9 cellular contexts compared by ENCODE assay signal in the genomic region with DNA sequence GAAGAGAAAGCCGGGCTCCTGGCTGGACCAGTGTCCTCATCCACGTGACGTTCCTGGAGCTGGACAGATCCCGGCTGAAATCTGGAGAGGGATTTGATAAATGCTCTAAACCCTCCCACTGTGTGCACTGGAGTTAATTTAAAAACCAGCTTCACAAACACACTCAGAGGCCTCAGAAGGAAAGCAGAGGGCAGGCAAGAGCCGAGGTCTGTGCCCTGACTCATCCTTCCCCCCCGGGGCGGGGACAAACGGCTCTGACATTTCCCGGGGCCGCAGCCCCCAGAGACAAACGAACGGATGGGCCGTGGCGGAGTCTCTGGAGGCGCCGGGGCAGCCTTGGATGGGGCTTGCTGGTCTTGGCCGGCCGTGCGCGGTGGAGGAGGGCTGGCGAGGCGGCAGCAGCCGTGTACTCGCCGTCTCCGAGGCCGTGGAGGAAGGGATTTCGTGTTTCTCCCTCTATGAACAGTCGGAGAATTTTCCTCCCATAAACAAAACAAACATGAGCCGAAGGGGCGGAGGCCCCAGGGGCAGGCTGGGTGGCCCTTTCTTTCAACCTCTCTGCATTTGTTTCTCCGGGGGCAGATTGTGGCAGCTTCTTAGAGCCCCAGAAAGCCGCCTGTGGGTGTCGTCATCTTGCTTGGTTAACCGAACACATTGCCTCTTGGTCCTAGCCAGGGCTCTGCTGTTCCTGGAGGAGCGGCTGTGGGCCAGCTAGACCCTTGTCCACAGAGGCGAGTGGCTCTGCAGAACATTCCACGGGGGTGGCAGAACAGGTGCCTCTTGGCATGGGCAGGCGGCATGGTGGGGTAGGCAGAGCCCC.
DNase-seq lines count a peak whose midpoint lies in the region; ATAC-seq, FAIRE-seq and TF ChIP-seq lines count a peak whose summit lies in the region.
"Had no signal": no experiment of that assay in that cellular context is flagged by ENCODE, and none has a peak within 500 bp of the region (broad histone marks: within the 10 kb centered on the region; RNA-seq: fewer than 3 reads in every experiment).

No MANE protein-coding gene starts in this region.

- peaks cover 19% of the 10 kb centered on the region for H3K4me1 ChIP-seq in ES-I3 (ENCODE audit: insufficient read depth, low read length)
- H3K4me1 ChIP-seq in SK-N-SH (ENCODE audit: control insufficient read depth in 1 of 2, insufficient read depth in 2 of 2, low read depth in 1 of 2, low read length in 1 of 2), result no peaks in the 10 kb centered on the region
- no peaks in the 10 kb centered on the region for H3K4me1 ChIP-seq in GM12878 (ENCODE audit: control insufficient read depth, insufficient read depth, low read length)

- H3K79me2 ChIP-seq in SK-N-SH (ENCODE audit: insufficient read depth) (no peaks in the 10 kb centered on the region), GM12878 (ENCODE audit: control insufficient read depth, insufficient read depth, low read length) (no peaks in the 10 kb centered on the region)

- ATAC-seq in GM12878 (peak; percentile 42), GM19452 (IDR thresholded peaks at IDR 0.05; ENCODE audit: unreplicated experiment) (no peak), HG03108 (IDR thresholded peaks at IDR 0.05; ENCODE audit: unreplicated experiment) (no peak), GM21360 (IDR thresholded peaks at IDR 0.05; ENCODE audit: unreplicated experiment) (no peak)

- H3K27ac Mint-ChIP-seq in immature natural killer cell, result no peak overlapping the region
- H3K27ac Mint-ChIP-seq: IgD-negative memory B cell had no signal

- BruUV-seq in GM12878 (replicated peaks; lab: Mats Ljungman, UMichigan), result no TSS peak

- peaks cover 2 to 18% (median 2%) of the 10 kb centered on the region in 3 donors for H3K27me3 Mint-ChIP-seq in immature natural killer cell (ENCODE audit: low read depth in 3 of 3)

- CTCF ChIA-PET in SK-N-SH (lab: Yijun Ruan, JAX) (interaction anchor here (0.7 to 1.4 kb wide), 2 partner anchors 11 to 406 kb away, joined by 3 read pairs; no protein-coding TSS in a partner anchor), GM12878 (lab: Yijun Ruan, JAX) (interaction anchor here (0.8 to 2.7 kb wide), 5 partner anchors 113 to 405 kb away, joined by 3 to 29 read pairs (median 5); no protein-coding TSS in a partner anchor)

- peak; percentile 31 for DNase-seq in SK-N-SH
- DNase-seq in GM12878 (ENCODE audit: low read depth, low spot score), result no peak
- DNase-seq in immature natural killer cell, result peak in 2 of 3 donors; percentile 23 to 24
- DNase-seq in stimulated activated CD4-positive, alpha-beta T cell treated with anti-CD3 and anti-CD28 coated beads, Interleukin-12 subunit alpha, Interleukin-12 subunit beta, amount 100 ng/mL, for 24 hours (ENCODE audit: low read depth in 2 of 2), result peak; percentile 5 to 36

- TF ChIP-seq EP300 in SK-N-SH (IDR thresholded peaks at IDR 0.05; ENCODE audit: borderline replicate concordance in 1 of 2, low read depth in 1 of 2, low read length in 1 of 2), result no peak
- no peak for TF ChIP-seq EP300 in GM12878 (IDR thresholded peaks at IDR 0.05; ENCODE audit: borderline replicate concordance in 1 of 2, control insufficient read depth in 1 of 2, low read depth in 2 of 2, low read length in 2 of 2)

- peaks cover 0 to 8% of the 10 kb centered on the region in 2 donors for H3K4me1 Mint-ChIP-seq in immature natural killer cell

- H3K36me3 ChIP-seq in ES-I3 (ENCODE audit: insufficient read depth, low read length) (no peaks in the 10 kb centered on the region), SK-N-SH (replicated peaks in 1 of 2; ENCODE audit: control insufficient read depth in 1 of 2, insufficient read depth in 2 of 2, low read length in 1 of 2) (no peaks in the 10 kb centered on the region), GM12878 (ENCODE audit: control insufficient read depth in 2 of 2, insufficient read depth in 2 of 2, low read length in 1 of 2) (no peaks in the 10 kb centered on the region)

- TF ChIP-seq RAD21 in SK-N-SH (IDR thresholded peaks at IDR 0.05; ENCODE audit: low read length) (no peak), GM12878 (IDR thresholded peaks at IDR 0.05; ENCODE audit: insufficient read depth, low read depth, low read length) (0 out of 2 replicates have a peak, but pooled peaks have one; percentile 14)

- TF ChIP-seq CTCF in SK-N-SH (IDR thresholded peaks at IDR 0.05), result peak; percentile 10; the same call in 1 of the 2 replicates
- peak in 2 of 3 experiments; percentile 2 to 18; a peak in 2 of 6 replicates for TF ChIP-seq CTCF in GM12878 (IDR thresholded peaks at IDR 0.05 in 2 of 3, conservative IDR thresholded peaks at IDR 0.05 in 1 of 3; ENCODE audit: control insufficient read depth in 2 of 3, extremely low read depth in 1 of 3, insufficient read depth in 1 of 3, low read depth in 3 of 3, low read length in 3 of 3)

- no peaks in the 10 kb centered on the region for H3K9me2 ChIP-seq in SK-N-SH

- no peaks in the 10 kb centered on the region for H3K36me3 Mint-ChIP-seq in immature natural killer cell
- H3K36me3 Mint-ChIP-seq: IgD-negative memory B cell had no signal

- H3F3A ChIP-seq in SK-N-SH (replicated peaks; ENCODE audit: insufficient read depth), result no peaks in the 10 kb centered on the region

- no peak overlapping the region for H2AFZ ChIP-seq in SK-N-SH (ENCODE audit: low read depth)
- no peak overlapping the region for H2AFZ ChIP-seq in GM12878 (ENCODE audit: control insufficient read depth, low read depth, low read length)

- H3K9me3 ChIP-seq in ES-I3 (ENCODE audit: control insufficient read depth, insufficient read depth, low read length), result no peaks in the 10 kb centered on the region
- no peaks in the 10 kb centered on the region for H3K9me3 ChIP-seq in SK-N-SH
- H3K9me3 ChIP-seq in GM12878 (replicated peaks; ENCODE audit: control insufficient read depth, insufficient read depth, low read length), result no peaks in the 10 kb centered on the region

- POLR2A ChIA-PET in SK-N-SH (lab: Yijun Ruan, JAX) (no interaction called here), GM12878 (lab: Charles Lee) (interaction anchor here (1.2 kb wide), 1 partner anchor 176 kb away, joined by 3 read pairs; no protein-coding TSS in a partner anchor)

- intact Hi-C loops in GM12878 (cut with micrococcal nuclease; ENCODE audit: unreplicated experiment), result no loop called here

- H3K4me2 ChIP-seq in SK-N-SH (peak overlapping the region; percentile 74), GM12878 (ENCODE audit: control insufficient read depth, insufficient read depth) (no peak overlapping the region)

- H3K27ac ChIP-seq in SK-N-SH (ENCODE audit: low read depth in 2 of 2, low read length in 1 of 2) (no peak overlapping the region), GM12878 (ENCODE audit: control insufficient read depth, insufficient read depth) (no peak overlapping the region)

- no peak for TF ChIP-seq POLR2A in GM12878 (IDR thresholded peaks at IDR 0.05; ENCODE audit: low read depth, low read length)

- peak overlapping the region; percentile 29 to 60 for H3K4me3 ChIP-seq in SK-N-SH (ENCODE audit: low read depth in 2 of 2, low read length in 1 of 2)
- H3K4me3 ChIP-seq in GM12878, result peak overlapping the region; percentile 36; the same call in 1 of the 2 replicates

- H3K4me3 Mint-ChIP-seq in immature natural killer cell, result peak overlapping the region; percentile 12 to 75 (median 57)

- in situ Hi-C loops in GM12878 (cut with MboI), result no loop called here

- H3K27me3 ChIP-seq in SK-N-SH (ENCODE audit: insufficient read depth), result peaks cover 15% of the 10 kb centered on the region; the same call in 1 of the 2 replicates
- peaks cover 0 to 5% of the 10 kb centered on the region in 2 experiments; a peak in 2 of 4 replicates for H3K27me3 ChIP-seq in GM12878 (replicated peaks in 1 of 2; ENCODE audit: control insufficient read depth in 2 of 2, insufficient read depth in 2 of 2, low read length in 1 of 2)

- H3K9me3 Mint-ChIP-seq in immature natural killer cell, result no peaks in the 10 kb centered on the region

- H4K20me1 ChIP-seq in SK-N-SH (ENCODE audit: insufficient read depth) (no peaks in the 10 kb centered on the region), GM12878 (ENCODE audit: control insufficient read depth, insufficient read depth) (no peaks in the 10 kb centered on the region)

- peak overlapping the region; percentile 28 for H3K9ac ChIP-seq in ES-I3 (ENCODE audit: low read depth, low read length)
- H3K9ac ChIP-seq in SK-N-SH, result no peak overlapping the region
- H3K9ac ChIP-seq in GM12878 (ENCODE audit: control insufficient read depth, insufficient read depth, low read length), result no peak overlapping the region

- no peak for FAIRE-seq in GM12878 (lab: Jason Lieb, UNC)

- RAD21 ChIA-PET in GM12878 (lab: Charles Lee; ENCODE audit: unreplicated experiment), result interaction anchor here (3.0 to 3.1 kb wide), 2 partner anchors 176 to 406 kb away, joined by 8 to 21 read pairs; no protein-coding TSS in a partner anchor

- 9% methylated on average over 30 of the region's 39 CpGs for WGBS in SK-N-SH (ENCODE audit: low lambda C conversion rate)
- 18% methylated on average over 38 of the region's 39 CpGs for WGBS in GM12878 (ENCODE audit: insufficient coverage, insufficient replicate concordance, low lambda C conversion rate, missing lambda C conversion rate)

- SMC1A ChIA-PET in GM12878 (lab: Charles Lee; ENCODE audit: uncharacterized antibody, unreplicated experiment), result interaction anchor here (1.9 to 2.5 kb wide), 2 partner anchors 176 to 405 kb away, joined by 12 read pairs; no protein-coding TSS in a partner anchor

TF ChIP-seq in SK-N-SH, 30 proteins besides CTCF, POLR2A, EP300 and RAD21 (continues in another document):
- no peak for TF ChIP-seq NRF1 (IDR thresholded peaks at IDR 0.05; ENCODE audit: low read depth, low read length)
- TF ChIP-seq FOSL2 (IDR thresholded peaks at IDR 0.05; ENCODE audit: borderline replicate concordance, low read depth), result peak; percentile 50; the same call in 1 of the 2 replicates

TF ChIP-seq in GM12878, 131 proteins besides CTCF, POLR2A, EP300 and RAD21:
- no peak for TF ChIP-seq EED (IDR thresholded peaks at IDR 0.05; ENCODE audit: low read depth)
- TF ChIP-seq NFIC (IDR thresholded peaks at IDR 0.05; ENCODE audit: low read depth, low read length), result no peak
- no peak for TF ChIP-seq SUPT20H (IDR thresholded peaks at IDR 0.05; ENCODE audit: borderline replicate concordance, control insufficient read depth, low read depth, low read length)
- TF ChIP-seq HDAC2 (IDR thresholded peaks at IDR 0.05), result no peak
- TF ChIP-seq CHD2 (IDR thresholded peaks at IDR 0.05; ENCODE audit: borderline replicate concordance, low read depth, low read length), result no peak
